In the genomic region with DNA sequence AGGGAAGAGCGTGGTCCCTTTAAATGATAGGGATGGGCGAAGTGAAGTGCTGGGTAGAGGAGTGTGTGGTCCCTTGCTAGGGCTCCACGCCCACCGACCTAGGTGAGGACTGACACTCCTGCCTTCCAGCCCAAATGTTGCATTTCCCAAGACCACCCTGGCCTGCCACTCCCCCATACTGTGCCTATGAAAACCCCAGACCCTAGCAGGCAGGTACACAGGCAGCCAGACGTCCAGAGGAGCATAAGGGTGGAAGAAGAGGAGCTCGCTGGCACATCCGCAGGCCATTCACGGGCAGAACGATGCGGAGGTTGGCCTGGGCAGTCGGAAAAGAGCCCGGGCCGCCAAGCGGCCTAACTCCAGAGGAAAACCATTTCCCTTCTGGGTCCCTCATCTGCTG, we compare ENCODE assay signal across 10 cellular contexts. TPM values are rescaled to one million over a fixed set of nuclear protein-coding genes. Genes with fewer than 3 reads are reported as not detected.
DNase-seq lines count a peak whose midpoint lies in the region; ATAC-seq and TF ChIP-seq lines count a peak whose summit lies in the region.
"Had no signal": no experiment of that assay in that cellular context is flagged by ENCODE, and none has a peak within 500 bp of the region (broad histone marks: within the 10 kb centered on the region; RNA-seq: fewer than 3 reads in every experiment).

No MANE protein-coding gene starts in this region.

- TF ChIP-seq CTCF in AG04449 (IDR thresholded peaks at IDR 0.05; ENCODE audit: insufficient read depth, low read length, missing control alignments) (no peak), HFFc6 (IDR thresholded peaks at IDR 0.05) (no peak), brain (conservative IDR thresholded peaks at IDR 0.05) (no peak)

- H3K4me3 Mint-ChIP-seq in HFFc6 (peak overlapping the region; percentile 96), brain (peak overlapping the region; percentile 89 to 98 (median 95))

- no peaks in the 10 kb centered on the region for H3K36me3 ChIP-seq in mucosa of rectum (ENCODE audit: control insufficient read depth in 2 of 2, insufficient read depth in 2 of 2, low read length in 2 of 2)

- peak overlapping the region; percentile 86 for H3K27ac Mint-ChIP-seq in HFFc6
- H3K27ac Mint-ChIP-seq in brain, result peak overlapping the region in 4 of 5 experiments; percentile 90 to 97 (median 95)

- H3K4me1 ChIP-seq in mucosa of rectum (ENCODE audit: control insufficient read depth in 2 of 2, insufficient read depth in 2 of 2, low read length in 2 of 2), result peaks cover 8 to 21% of the 10 kb centered on the region in 2 donors

- H3K4me1 Mint-ChIP-seq in HFFc6 (ENCODE audit: low read depth), result peaks cover 49% of the 10 kb centered on the region
- H3K4me1 Mint-ChIP-seq in brain, result peaks cover 51% of the 10 kb centered on the region

- H3K27me3 Mint-ChIP-seq in HFFc6 (ENCODE audit: insufficient read depth), result no peaks in the 10 kb centered on the region; the same call in none of the 2 replicates
- peaks cover 10% of the 10 kb centered on the region for H3K27me3 Mint-ChIP-seq in brain

- ATAC-seq in HG02610 (IDR thresholded peaks at IDR 0.05; ENCODE audit: unreplicated experiment) (no peak), HG02852 (IDR thresholded peaks at IDR 0.05; ENCODE audit: unreplicated experiment) (no peak), HG03108 (IDR thresholded peaks at IDR 0.05; ENCODE audit: unreplicated experiment) (no peak)

- H3K36me3 Mint-ChIP-seq in HFFc6 (ENCODE audit: low read depth), result 0 out of 2 replicates have a peak, but pooled peaks cover 3% of the 10 kb centered on the region
- no peaks in the 10 kb centered on the region for H3K36me3 Mint-ChIP-seq in brain

- POLR2A ChIA-PET in AG04449 (lab: Yijun Ruan, JAX), result interaction anchor here (0.7 to 2.3 kb wide), 2 partner anchors 28 to 99 kb away, joined by 3 to 24 read pairs; no protein-coding TSS in a partner anchor

- no peaks in the 10 kb centered on the region for H3K9me3 Mint-ChIP-seq in HFFc6
- H3K9me3 Mint-ChIP-seq in brain, result no peaks in the 10 kb centered on the region
- H3K9me3 Mint-ChIP-seq: neural crest cell had no signal

- DNase-seq in AG04449 (ENCODE audit: low read depth, low spot score) (no peak), HFFc6 (no peak), NK-92 (lab: John Stamatoyannopoulos, UW; ENCODE audit: unreplicated experiment) (no peak)

- no peaks in the 10 kb centered on the region for H3K27me3 ChIP-seq in mucosa of rectum (ENCODE audit: control insufficient read depth in 2 of 2, insufficient read depth in 2 of 2, low read length in 2 of 2)
- H3K27me3 ChIP-seq: body of pancreas had no signal

- no peak overlapping the region for H3K9ac ChIP-seq in mucosa of rectum (ENCODE audit: low read depth in 1 of 2, low read length in 2 of 2)

- H3K9me3 ChIP-seq in mucosa of rectum (ENCODE audit: control insufficient read depth in 2 of 2, low read length in 2 of 2), result no peaks in the 10 kb centered on the region
- H3K9me3 ChIP-seq: body of pancreas had no signal

- CTCF ChIA-PET in AG04449 (lab: Yijun Ruan, JAX), result interaction anchor here (0.9 to 1.5 kb wide), 4 partner anchors 14 to 110 kb away, joined by 3 read pairs; no protein-coding TSS in a partner anchor

- no peak overlapping the region for H3K27ac ChIP-seq in mucosa of rectum (ENCODE audit: low read depth in 2 of 2, low read length in 2 of 2)

- H3K4me3 ChIP-seq in AG04449 (ENCODE audit: low read depth, low read length) (peak overlapping the region; percentile 93), mucosa of rectum (ENCODE audit: low read length in 2 of 2) (peak overlapping the region; percentile 91 to 94)

RNA-seq across cellular contexts. Expression of a gene that starts 0.8 kb away (rescaled TPM):
- 10 to 100 TPM; 44.4 to 53.3 (median 44.7) TPM for total RNA-seq in HFFc6 (2021; fragmentation: NEBNext Ultra II Directional; extraction: Animal tissue kit (Norgen Biotek cat#: 25700))
- polyA plus RNA-seq in brain (ENCODE audit: insufficient read depth, low read depth, low replicate concordance), result 22.2 TPM

RNA-seq across cellular contexts. Expression of a gene that starts 58.3 kb away (rescaled TPM):
- 10 to 100 TPM; 13.3 to 21.4 (median 19.1) TPM for total RNA-seq in HFFc6 (2021; fragmentation: NEBNext Ultra II Directional; extraction: Animal tissue kit (Norgen Biotek cat#: 25700))
- 4.2 TPM for polyA plus RNA-seq in brain (ENCODE audit: insufficient read depth, low read depth, low replicate concordance)
